ENCODE assay signal across 9 cellular contexts in genomic region chr5:177311361-177311722, GRCh38. TPM values are rescaled to one million over a fixed set of nuclear protein-coding genes. Genes with fewer than 3 reads are reported as not detected.
A peak's percentile ranks its signal among the peaks of the same experiment; 100 is the strongest.
DNase-seq lines count a peak whose midpoint lies in the region; ATAC-seq, FAIRE-seq and TF ChIP-seq lines count a peak whose summit lies in the region.
"Had no signal": no experiment of that assay in that cellular context is flagged by ENCODE, and none has a peak within 500 bp of the region (broad histone marks: within the 10 kb centered on the region; RNA-seq: fewer than 3 reads in every experiment).

No MANE protein-coding gene starts in this region.

- POLR2A ChIA-PET in A549 (lab: Yijun Ruan, JAX): no interaction called here

- H3K27me3 ChIP-seq in foreskin keratinocyte: no peaks in the 10 kb centered on the region

- no peak for TF ChIP-seq RAD21 in A549 (conservative IDR thresholded peaks at IDR 0.05 in 1 of 2, IDR thresholded peaks at IDR 0.05 in 1 of 2)

- H3K27ac ChIP-seq in A549 (peak overlapping the region; percentile 87 to 93), foreskin keratinocyte (no peak overlapping the region), substantia nigra (ENCODE audit: low read depth, low read length, poor library complexity, severe bottlenecking) (no peak overlapping the region)

- no peak for DNase-seq in A549 (ENCODE audit: low read depth in 1 of 2, low spot score in 1 of 2)
- no peak for DNase-seq in foreskin keratinocyte
- peak; percentile 65 for DNase-seq in retina
- DNase-seq in NK-92 (lab: John Stamatoyannopoulos, UW; ENCODE audit: unreplicated experiment): no peak
- no peak for DNase-seq in stimulated activated CD4-positive, alpha-beta T cell treated with anti-CD3 and anti-CD28 coated beads, Interleukin-4, amount 100 ng/mL, for 1 hour
- DNase-seq in substantia nigra (lab: John Stamatoyannopoulos, UW): no peak

- 0% methylated on average over 3 of the region's 27 CpGs for WGBS in A549 (ENCODE audit: missing lambda C conversion rate)

- TF ChIP-seq POLR2A in A549 (IDR thresholded peaks at IDR 0.05; ENCODE audit: low read length): no peak
- TF ChIP-seq POLR2A in Raji (IDR thresholded peaks at IDR 0.05; ENCODE audit: insufficient read depth, low read depth, low read length): 0 out of 2 replicates have a peak, but pooled peaks have one; percentile 41

- no peak for TF ChIP-seq CTCF in A549 (IDR thresholded peaks at IDR 0.05)
- no peak for TF ChIP-seq CTCF in foreskin keratinocyte (conservative IDR thresholded peaks at IDR 0.05)

- CTCF ChIA-PET in A549 (lab: Yijun Ruan, JAX): interaction anchor here (1.6 to 3.5 kb wide), 5 partner anchors 25 to 197 kb away, joined by 3 to 33 read pairs (median 18); partner anchors contain the start of gene LMAN2

- TF ChIP-seq EP300 in A549 (IDR thresholded peaks at IDR 0.05): no peak

- no peak for FAIRE-seq in A549 (lab: Jason Lieb, UNC)
- FAIRE-seq: islet of Langerhans had no signal

- H3K4me3 ChIP-seq in A549: peak overlapping the region; percentile 66

- H3K4me2 ChIP-seq in A549: peak overlapping the region; percentile 99

- ATAC-seq in A549 (peak; percentile 26 to 35), GM19455 (IDR thresholded peaks at IDR 0.05; ENCODE audit: unreplicated experiment) (peak; percentile 5), foreskin keratinocyte (peak; percentile 2)

- H3K9me3 ChIP-seq in A549: no peaks in the 10 kb centered on the region

- H3K4me1 ChIP-seq in A549 (peaks cover 19% of the 10 kb centered on the region; the same call in 2 of the 3 replicates), foreskin keratinocyte (no peaks in the 10 kb centered on the region)

TF ChIP-seq in A549, 52 proteins besides CTCF, POLR2A, EP300 and RAD21:
- TF ChIP-seq TFCP2L1 (CRISPR knock-in tag; IDR thresholded peaks at IDR 0.05): no peak
- TF ChIP-seq MAFK (IDR thresholded peaks at IDR 0.05; ENCODE audit: partially characterized antibody): no peak
- no peak for TF ChIP-seq ZNF302 (CRISPR knock-in tag; IDR thresholded peaks at IDR 0.05)
- no peak for TF ChIP-seq USF2 (IDR thresholded peaks at IDR 0.05)
- TF ChIP-seq, protein P1, sequence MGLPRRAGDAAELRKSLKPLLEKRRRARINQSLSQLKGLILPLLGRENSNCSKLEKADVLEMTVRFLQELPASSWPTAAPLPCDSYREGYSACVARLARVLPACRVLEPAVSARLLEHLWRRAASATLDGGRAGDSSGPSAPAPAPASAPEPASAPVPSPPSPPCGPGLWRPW (IDR thresholded peaks at IDR 0.05): no peak
- TF ChIP-seq JUNB (IDR thresholded peaks at IDR 0.05): no peak
- TF ChIP-seq SREBF2 (IDR thresholded peaks at IDR 0.05): no peak
- TF ChIP-seq CEBPB (IDR thresholded peaks at IDR 0.05): no peak
- no peak for TF ChIP-seq ELK1 (IDR thresholded peaks at IDR 0.05; ENCODE audit: low read depth, low read length)
- TF ChIP-seq MAZ (IDR thresholded peaks at IDR 0.05; ENCODE audit: borderline replicate concordance, low read depth, low read length): no peak

RNA-seq across cellular contexts. Expression of gene MXD3, which starts 0.4 kb away (rescaled TPM):
- polyA plus RNA-seq in A549 (2011; rRNA removed) (4.1 and 5.3 TPM in 2 replicates), A549 (2017; fragmentation: RNase III; extraction: RNeasy Plus Mini Kit Qiagen cat#74134 plus additional on column Dnase treatment) (12.4 to 16.9 TPM (median 15.2 TPM) in 3 replicates), foreskin keratinocyte (6.3 and 6.7 TPM in 2 replicates)
- polyA plus RNA-seq in A549 (2012; cell fraction: cytosol; rRNA removed): 23.7 and 28.1 TPM in 2 replicates
- 66.4 and 71.5 TPM in 2 replicates for polyA plus RNA-seq in A549 (2012; cell fraction: nucleus; rRNA removed)
- 2.0 and 2.6 TPM in 2 replicates for polyA minus RNA-seq in A549 (2011; rRNA and poly(A)+ RNA removed)
- 4.6 and 6.0 TPM in 2 replicates for total RNA-seq in foreskin keratinocyte

RNA-seq across cellular contexts. Expression of gene PRELID1, which starts 7.7 kb away (rescaled TPM):
- polyA plus RNA-seq in A549 (2011; rRNA removed) (218 and 227 TPM in 2 replicates), A549 (2017; fragmentation: RNase III; extraction: RNeasy Plus Mini Kit Qiagen cat#74134 plus additional on column Dnase treatment) (234 to 268 TPM (median 250 TPM) in 3 replicates), foreskin keratinocyte (393 and 452 TPM in 2 replicates)
- 555 and 569 TPM in 2 replicates for polyA plus RNA-seq in A549 (2012; cell fraction: cytosol; rRNA removed)
- polyA plus RNA-seq in A549 (2012; cell fraction: nucleus; rRNA removed): 295 and 331 TPM in 2 replicates
- polyA minus RNA-seq in A549 (2011; rRNA and poly(A)+ RNA removed): 140 and 167 TPM in 2 replicates
- total RNA-seq in foreskin keratinocyte: 281 and 287 TPM in 2 replicates

RNA-seq across cellular contexts. Expression of gene RAB24, which starts 7.8 kb away (rescaled TPM):
- 31.2 and 31.3 TPM in 2 replicates for polyA plus RNA-seq in A549 (2011; rRNA removed)
- 67.8 and 69.1 TPM in 2 replicates for polyA plus RNA-seq in A549 (2012; cell fraction: cytosol; rRNA removed)
- polyA plus RNA-seq in A549 (2012; cell fraction: nucleus; rRNA removed): 136 and 139 TPM in 2 replicates
- 30.0 to 34.5 TPM (median 33.7 TPM) in 3 replicates for polyA plus RNA-seq in A549 (2017; fragmentation: RNase III; extraction: RNeasy Plus Mini Kit Qiagen cat#74134 plus additional on column Dnase treatment)
- polyA minus RNA-seq in A549 (2011; rRNA and poly(A)+ RNA removed): 10.8 and 12.4 TPM in 2 replicates
- 12.1 and 12.7 TPM in 2 replicates for total RNA-seq in foreskin keratinocyte
- 20.8 and 21.6 TPM in 2 replicates for polyA plus RNA-seq in foreskin keratinocyte

RNA-seq across cellular contexts. Expression of gene LMAN2, which starts 40.1 kb away (rescaled TPM):
- polyA plus RNA-seq in A549 (2011; rRNA removed) (123 and 172 TPM in 2 replicates), A549 (2017; fragmentation: RNase III; extraction: RNeasy Plus Mini Kit Qiagen cat#74134 plus additional on column Dnase treatment) (207 to 222 TPM (median 210 TPM) in 3 replicates), foreskin keratinocyte (187 and 188 TPM in 2 replicates)
- polyA plus RNA-seq in A549 (2012; cell fraction: cytosol; rRNA removed): 328 and 334 TPM in 2 replicates
- 418 and 431 TPM in 2 replicates for polyA plus RNA-seq in A549 (2012; cell fraction: nucleus; rRNA removed)
- polyA minus RNA-seq in A549 (2011; rRNA and poly(A)+ RNA removed): 230 and 259 TPM in 2 replicates
- 148 TPM in 2 replicates for total RNA-seq in foreskin keratinocyte

RNA-seq across cellular contexts. Expression of gene RGS14, which starts 46.4 kb away (rescaled TPM):
- polyA plus RNA-seq in A549 (2011; rRNA removed) (3.9 and 5.8 TPM in 2 replicates), A549 (2017; fragmentation: RNase III; extraction: RNeasy Plus Mini Kit Qiagen cat#74134 plus additional on column Dnase treatment) (5.2 to 8.4 TPM (median 6.4 TPM) in 3 replicates), foreskin keratinocyte (20.2 and 22.1 TPM in 2 replicates)
- polyA plus RNA-seq in A549 (2012; cell fraction: cytosol; rRNA removed): 13.9 and 18.5 TPM in 2 replicates
- 16.1 and 18.7 TPM in 2 replicates for polyA plus RNA-seq in A549 (2012; cell fraction: nucleus; rRNA removed)
- 2.6 and 2.9 TPM in 2 replicates for polyA minus RNA-seq in A549 (2011; rRNA and poly(A)+ RNA removed)
- total RNA-seq in foreskin keratinocyte: 19.6 and 22.1 TPM in 2 replicates

Comparison
In these comparisons a context has a peak if more than half of its experiments do, and no peak if none do; other contexts are left out.
1. H3K27ac ChIP-seq: peak in A549 (2 of 2); none in foreskin keratinocyte (single experiment) and substantia nigra (single experiment).
2. Peak in every context shown above with its lines, with median percentiles within 50 percentile points of each other: ATAC-seq.